Comparison of ENCODE assay signal across 8 cellular contexts in genomic region chr7:55965805-55966421, GRCh38. TPM values are rescaled to one million over a fixed set of nuclear protein-coding genes. Genes with fewer than 3 reads are reported as not detected.
DNase-seq lines count a peak whose midpoint lies in the region; ATAC-seq and TF ChIP-seq lines count a peak whose summit lies in the region.

No MANE protein-coding gene starts in this region.

- WGBS in esophagus, 2 donors: 51 to 52% methylated on average over 13 of the region's 13 CpGs

- peak overlapping the region; percentile 74 for H3K4me2 ChIP-seq in PC-9
- peak overlapping the region; percentile 94 for H3K4me2 ChIP-seq in neural progenitor cell

- H3K4me3 ChIP-seq in Caco-2 (ENCODE audit: low read depth, low read length) (no peak overlapping the region), PC-9 (peak overlapping the region; percentile 67; the same call in 1 of the 2 replicates), esophagus (ENCODE audit: low read depth in 1 of 2, low read length in 2 of 2) (peak overlapping the region in 1 of 2 donors; percentile 66), neural progenitor cell (peak overlapping the region; percentile 97)

- H3K9me3 Mint-ChIP-seq in Caco-2 (ENCODE audit: unreplicated experiment) (no peaks in the 10 kb centered on the region), neural progenitor cell (peaks cover 6% of the 10 kb centered on the region)

- H2AFZ ChIP-seq in PC-9 (no peak overlapping the region), neural progenitor cell (replicated peaks) (no peak overlapping the region)

- no peak for DNase-seq in Caco-2
- peak in 1 of 2 experiments; percentile 69 for DNase-seq in PC-9
- no peak for DNase-seq in neural progenitor cell (ENCODE audit: low spot score)
- DNase-seq in GM13976 (ENCODE audit: low spot score): no peak
- DNase-seq in NCI-H1417 (lab: John Stamatoyannopoulos, UW): no peak

- H4K20me1 ChIP-seq in PC-9 (ENCODE audit: insufficient read depth) (no peaks in the 10 kb centered on the region), neural progenitor cell (ENCODE audit: low read depth) (peaks cover 19% of the 10 kb centered on the region)

- H3K4me3 Mint-ChIP-seq in Caco-2 (ENCODE audit: unreplicated experiment) (peak overlapping the region; percentile 82), neural progenitor cell (peak overlapping the region; percentile 96)

- H3K9me3 ChIP-seq in Caco-2: no peaks in the 10 kb centered on the region
- H3K9me3 ChIP-seq in PC-9 (ENCODE audit: insufficient read depth, low read depth): no peaks in the 10 kb centered on the region
- H3K9me3 ChIP-seq in esophagus (ENCODE audit: control insufficient read depth in 2 of 2, insufficient read depth in 1 of 2, low read depth in 1 of 2, low read length in 1 of 2): no peaks in the 10 kb centered on the region
- no peaks in the 10 kb centered on the region for H3K9me3 ChIP-seq in neural progenitor cell (ENCODE audit: low read depth)

- TF ChIP-seq CTCF in Caco-2 (IDR thresholded peaks at IDR 0.05; ENCODE audit: insufficient read depth in 1 of 2, low read depth in 1 of 2, low read length in 1 of 2, severe bottlenecking in 1 of 2, unreplicated experiment in 1 of 2): no peak
- no peak for TF ChIP-seq CTCF in PC-9 (conservative IDR thresholded peaks at IDR 0.05)
- TF ChIP-seq CTCF in neural progenitor cell (IDR thresholded peaks at IDR 0.05): no peak
- no peak for TF ChIP-seq CTCF in GM13976 (IDR thresholded peaks at IDR 0.05; ENCODE audit: borderline replicate concordance, control extremely low read depth, extremely low read depth, insufficient read depth, missing control alignments)

- intact Hi-C loops in Caco-2 (cut with micrococcal nuclease; ENCODE audit: unreplicated experiment) (loop anchor here (1.0 to 2.0 kb wide), 2 partner anchors 15 to 108 kb away; partner anchors contain the start of gene MRPS17), PC-9 (cut with micrococcal nuclease; ENCODE audit: unreplicated experiment) (loop anchor here (10.0 kb wide), 1 partner anchor 531 kb away; no protein-coding TSS in a partner anchor)

- no peaks in the 10 kb centered on the region; the same call in 1 of the 2 replicates for H3K27me3 ChIP-seq in Caco-2 (replicated peaks; ENCODE audit: control insufficient read depth, insufficient read depth, low read length)
- no peaks in the 10 kb centered on the region for H3K27me3 ChIP-seq in PC-9 (ENCODE audit: insufficient read depth, low read depth)
- no peaks in the 10 kb centered on the region for H3K27me3 ChIP-seq in esophagus (ENCODE audit: control insufficient read depth in 1 of 2, insufficient read depth in 2 of 2, low read length in 2 of 2)
- H3K27me3 ChIP-seq in neural progenitor cell: peaks cover 22% of the 10 kb centered on the region

- in situ Hi-C loops in GM13976 (cut with MboI; ENCODE audit: low sequenced_read_pairs, unreplicated experiment): loop anchor here (10.0 kb wide), 1 partner anchor 321 kb away; no protein-coding TSS in a partner anchor

- CTCF ChIA-PET in Caco-2 (lab: Charles Lee) (no interaction called here), PC-9 (lab: Charles Lee) (interaction anchor here (0.6 to 1.1 kb wide), 2 partner anchors 323 to 325 kb away, joined by 3 read pairs; no protein-coding TSS in a partner anchor)

- BruUV-seq in Caco-2 (replicated peaks; lab: Mats Ljungman, UMichigan) (no TSS peak), PC-9 (replicated peaks; lab: Mats Ljungman, UMichigan) (TSS peak; percentile 71)

- ATAC-seq in HG02588 (IDR thresholded peaks at IDR 0.05; ENCODE audit: unreplicated experiment) (no peak), HG02884 (IDR thresholded peaks at IDR 0.05; ENCODE audit: unreplicated experiment) (no peak)

- H3K27ac Mint-ChIP-seq in Caco-2 (ENCODE audit: unreplicated experiment) (no peak overlapping the region), neural progenitor cell (no peak overlapping the region)

- no peaks in the 10 kb centered on the region for H3K9me2 ChIP-seq in PC-9 (ENCODE audit: insufficient read depth)

- POLR2A ChIA-PET in Caco-2 (lab: Charles Lee): no interaction called here
- POLR2A ChIA-PET in PC-9 (lab: Charles Lee; ENCODE audit: unreplicated experiment): no interaction called here

- H3K9ac ChIP-seq in neural progenitor cell: no peak overlapping the region

- peaks cover 55% of the 10 kb centered on the region for H3K79me2 ChIP-seq in PC-9 (ENCODE audit: low read depth)
- H3K79me2 ChIP-seq in neural progenitor cell (ENCODE audit: low read depth): peaks cover 52% of the 10 kb centered on the region

- no peak overlapping the region for H3K27ac ChIP-seq in PC-9
- peak overlapping the region; percentile 88 to 98 for H3K27ac ChIP-seq in esophagus (ENCODE audit: low read depth in 2 of 2, low read length in 1 of 2)
- H3K27ac ChIP-seq in neural progenitor cell: no peak overlapping the region

- H3K4me1 Mint-ChIP-seq in Caco-2 (ENCODE audit: low read depth, unreplicated experiment) (no peaks in the 10 kb centered on the region), neural progenitor cell (peaks cover 10% of the 10 kb centered on the region)

- H3K36me3 ChIP-seq in Caco-2 (ENCODE audit: control insufficient read depth, insufficient read depth, low read length) (peaks cover 1% of the 10 kb centered on the region), PC-9 (ENCODE audit: low read depth) (no peaks in the 10 kb centered on the region), esophagus (ENCODE audit: control insufficient read depth in 2 of 2, insufficient read depth in 2 of 2, low read length in 1 of 2) (peaks cover 0 to 3% of the 10 kb centered on the region in 2 donors), neural progenitor cell (no peaks in the 10 kb centered on the region)

- H3K36me3 Mint-ChIP-seq in Caco-2 (ENCODE audit: insufficient read depth, unreplicated experiment) (peaks cover 11% of the 10 kb centered on the region), neural progenitor cell (peaks cover 30% of the 10 kb centered on the region)

- H3K27me3 Mint-ChIP-seq in Caco-2 (ENCODE audit: insufficient read depth, unreplicated experiment) (peaks cover 4% of the 10 kb centered on the region), neural progenitor cell (ENCODE audit: insufficient read depth, low read depth) (no peaks in the 10 kb centered on the region)

- H3F3A ChIP-seq in PC-9 (ENCODE audit: insufficient read depth, low read depth): peaks cover 34% of the 10 kb centered on the region
- no peaks in the 10 kb centered on the region for H3F3A ChIP-seq in neural progenitor cell (ENCODE audit: low read depth)

- H3K4me1 ChIP-seq in Caco-2 (no peaks in the 10 kb centered on the region), PC-9 (replicated peaks; ENCODE audit: insufficient read depth) (peaks cover 19% of the 10 kb centered on the region), esophagus (ENCODE audit: control insufficient read depth in 2 of 2, insufficient read depth in 2 of 2, low read length in 1 of 2) (peaks cover 0 to 3% of the 10 kb centered on the region in 2 donors), neural progenitor cell (peaks cover 5% of the 10 kb centered on the region)

RNA-seq across cellular contexts. Expression of gene NIPSNAP2, which starts 1.5 kb away (rescaled TPM):
- total RNA-seq in Caco-2 (2022): 59.3 and 63.4 TPM in 2 replicates
- total RNA-seq in PC-9 (2021): 96.1 and 97.5 TPM in 2 replicates
- polyA plus RNA-seq in esophagus: 10 to 100 TPM; 15.6 to 21.6 TPM
- total RNA-seq in neural progenitor cell (ENCODE audit: low replicate concordance): 69.0 and 80.6 TPM in 2 replicates

RNA-seq across cellular contexts. Expression of gene MRPS17, which starts 14.2 kb away (rescaled TPM):
- total RNA-seq in Caco-2 (2022) (18.9 and 22.7 TPM in 2 replicates), PC-9 (2021) (38.2 and 39.6 TPM in 2 replicates), neural progenitor cell (ENCODE audit: low replicate concordance) (9.8 and 15.3 TPM in 2 replicates)
- polyA plus RNA-seq in esophagus: 10 to 100 TPM in 1 of 2 donors, 1 to 10 TPM in 1; 9.8 to 12.7 TPM

Comparison
In these comparisons a context has a peak if more than half of its experiments do, and no peak if none do; other contexts are left out.
1. H3K27ac ChIP-seq: peak in esophagus (2 of 2); none in PC-9 (single experiment) and neural progenitor cell (single experiment).